17 cellular contexts compared by ENCODE assay signal in the genomic region with DNA sequence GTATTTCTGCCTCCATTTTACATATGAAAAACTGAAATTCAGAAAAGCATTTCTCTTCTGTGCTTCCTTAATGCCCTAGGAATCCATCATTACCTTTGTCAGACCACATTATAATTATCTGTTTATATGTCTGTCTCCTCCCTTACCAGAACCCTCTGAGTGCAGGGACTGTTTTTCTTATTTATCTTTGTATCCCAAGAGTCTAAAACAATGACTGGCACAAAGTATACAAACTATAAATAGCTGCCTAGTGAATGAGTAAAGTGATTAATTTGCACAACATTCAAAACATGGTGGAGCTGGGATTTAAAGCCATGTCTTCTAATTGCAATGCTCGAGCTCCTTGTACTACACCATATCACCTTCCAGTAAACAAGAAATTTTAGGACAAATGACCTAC. TPM values are rescaled to one million over a fixed set of nuclear protein-coding genes. Genes with fewer than 3 reads are reported as not detected.
A peak's percentile ranks its signal among the peaks of the same experiment; 100 is the strongest.
DNase-seq lines count a peak whose midpoint lies in the region; ATAC-seq and TF ChIP-seq lines count a peak whose summit lies in the region.
"Had no signal": no experiment of that assay in that cellular context is flagged by ENCODE, and none has a peak within 500 bp of the region (broad histone marks: within the 10 kb centered on the region; RNA-seq: fewer than 3 reads in every experiment).

No MANE protein-coding gene starts in this region.

- H3K36me3 Mint-ChIP-seq in MCF 10A (ENCODE audit: insufficient read depth, unreplicated experiment) = peaks cover 95% of the 10 kb centered on the region

- H3K4me1 ChIP-seq in breast epithelium = no peaks in the 10 kb centered on the region
- H3K4me1 ChIP-seq in Panc1 (ENCODE audit: control insufficient read depth, insufficient read depth, low read length) = no peaks in the 10 kb centered on the region
- no peaks in the 10 kb centered on the region for H3K4me1 ChIP-seq in smooth muscle cell (ENCODE audit: low read depth)

- in situ Hi-C loops in Panc1 (cut with HindIII; ENCODE audit: low pct_unique_long_range_greater_than_20kb, low sequenced_read_pairs) = no loop called here

- no peaks in the 10 kb centered on the region for H3K27me3 ChIP-seq in breast epithelium
- H3K27me3 ChIP-seq in Panc1 (ENCODE audit: control insufficient read depth, insufficient read depth, low read length) = no peaks in the 10 kb centered on the region
- H3K27me3 ChIP-seq in smooth muscle cell (ENCODE audit: low read depth) = no peaks in the 10 kb centered on the region

- H3K9me3 ChIP-seq in breast epithelium = no peaks in the 10 kb centered on the region
- H3K9me3 ChIP-seq in Panc1 (ENCODE audit: control insufficient read depth, insufficient read depth, low read depth, low read length) = no peaks in the 10 kb centered on the region
- no peaks in the 10 kb centered on the region for H3K9me3 ChIP-seq in smooth muscle cell (replicated peaks; ENCODE audit: low read depth)

- no peaks in the 10 kb centered on the region for H3K79me2 ChIP-seq in smooth muscle cell (ENCODE audit: low read depth)

- no peak overlapping the region for H3K4me3 Mint-ChIP-seq in MCF 10A (ENCODE audit: unreplicated experiment)

- H3K27me3 Mint-ChIP-seq in MCF 10A (ENCODE audit: insufficient read depth, unreplicated experiment) = no peaks in the 10 kb centered on the region

- CTCF ChIA-PET in MCF 10A (lab: Yijun Ruan, JAX) = interaction anchor here (0.6 to 1.1 kb wide), 5 partner anchors 11 to 288 kb away, joined by 3 to 7 read pairs (median 3); no protein-coding TSS in a partner anchor
- CTCF ChIA-PET in Panc1 (lab: Charles Lee) = no interaction called here

- no peak overlapping the region for H2AFZ ChIP-seq in smooth muscle cell (ENCODE audit: low read depth)

- H3K4me3 ChIP-seq in breast epithelium = no peak overlapping the region
- no peak overlapping the region for H3K4me3 ChIP-seq in Panc1 (ENCODE audit: low read depth in 2 of 2, low read length in 2 of 2)
- no peak overlapping the region for H3K4me3 ChIP-seq in fibroblast of pulmonary artery (replicated peaks; ENCODE audit: low read depth, low read length)
- no peak overlapping the region for H3K4me3 ChIP-seq in smooth muscle cell

- H3K36me3 ChIP-seq in breast epithelium (no peaks in the 10 kb centered on the region), Panc1 (ENCODE audit: control insufficient read depth, insufficient read depth, low read length) (peaks cover 28% of the 10 kb centered on the region), smooth muscle cell (ENCODE audit: low read depth) (peaks cover 11% of the 10 kb centered on the region)

- H4K20me1 ChIP-seq in smooth muscle cell (ENCODE audit: low read depth) = peaks cover 24% of the 10 kb centered on the region

- no peak overlapping the region for H3K4me2 ChIP-seq in smooth muscle cell

- H3K27ac Mint-ChIP-seq in MCF 10A (ENCODE audit: low read depth, unreplicated experiment) = peak overlapping the region; percentile 15

- no peak overlapping the region for H3K27ac ChIP-seq in breast epithelium
- no peak overlapping the region for H3K27ac ChIP-seq in Panc1 (ENCODE audit: low read length)
- H3K27ac ChIP-seq in smooth muscle cell (ENCODE audit: low read depth) = peak overlapping the region; percentile 49

- POLR2A ChIA-PET in MCF 10A (lab: Yijun Ruan, JAX) (interaction anchor here (0.6 kb wide), 1 partner anchor 12 kb away, joined by 3 read pairs; no protein-coding TSS in a partner anchor), Panc1 (lab: Charles Lee) (no interaction called here)

- no peaks in the 10 kb centered on the region for H3K9me3 Mint-ChIP-seq in MCF 10A (ENCODE audit: unreplicated experiment)

- WGBS in smooth muscle cell (ENCODE audit: low lambda C conversion rate) = 83% methylated on average over 1 of the region's 1 CpG

- DNase-seq in MCF 10A (ENCODE audit: unreplicated experiment) (no peak), breast epithelium (ENCODE audit: low spot score in 2 of 2) (no peak), Panc1 (ENCODE audit: low read depth, low spot score) (no peak), fibroblast of pulmonary artery (ENCODE audit: low read depth) (peak; percentile 37), smooth muscle cell (lab: John Stamatoyannopoulos, UW; ENCODE audit: unreplicated experiment) (no peak), kidney glomerular epithelial cell (lab: John Stamatoyannopoulos, UW) (no peak), DMS 273 (lab: John Stamatoyannopoulos, UW; ENCODE audit: unreplicated experiment) (no peak)
- DNase-seq: C1 segment of cervical spinal cord, DMS153, HCEC 1CT, KG1, MM.1S, NCI-H1417 treated with DMSO at 0.1 percent for 48 hours, NCI-H2029 treated with DMSO at 0.1 percent for 48 hours, NCI-H510A treated with DMSO at 0.1 percent for 48 hours had no signal

- H3K9ac ChIP-seq in smooth muscle cell (ENCODE audit: low read depth) = no peak overlapping the region

- no peak for TF ChIP-seq POLR2A in breast epithelium (IDR thresholded peaks at IDR 0.05)

- TF ChIP-seq CTCF in MCF 10A (IDR thresholded peaks at IDR 0.05; ENCODE audit: unreplicated experiment) (no peak), breast epithelium (IDR thresholded peaks at IDR 0.05) (no peak), Panc1 (IDR thresholded peaks at IDR 0.05) (no peak), fibroblast of pulmonary artery (IDR thresholded peaks at IDR 0.05; ENCODE audit: low read length, missing control alignments) (no peak), smooth muscle cell (IDR thresholded peaks at IDR 0.05; ENCODE audit: borderline replicate concordance, insufficient read depth, poor library complexity, severe bottlenecking) (no peak)

- H3K4me1 Mint-ChIP-seq in MCF 10A (ENCODE audit: insufficient read depth, unreplicated experiment) = no peaks in the 10 kb centered on the region

- BruUV-seq in MCF 10A (replicated peaks; lab: Mats Ljungman, UMichigan) = no TSS peak
- BruUV-seq in Panc1 (replicated peaks; lab: Mats Ljungman, UMichigan) = TSS peak; percentile 24

- intact Hi-C loops in MCF 10A (cut with micrococcal nuclease) = no loop called here
- intact Hi-C loops in breast epithelium (cut with DNase I; ENCODE audit: low total_unique reads) = no loop called here
- intact Hi-C loops in Panc1 (cut with micrococcal nuclease; ENCODE audit: unreplicated experiment) = no loop called here

- H3F3A ChIP-seq in smooth muscle cell (ENCODE audit: low read depth) = no peaks in the 10 kb centered on the region

- ATAC-seq in Panc1 (no peak), GM21381 (IDR thresholded peaks at IDR 0.05; ENCODE audit: unreplicated experiment) (no peak)

RNA-seq across cellular contexts. Expression of gene HK3, which starts 49.3 kb away (rescaled TPM):
- total RNA-seq in MCF 10A (2022) (not detected in 2 replicates), breast epithelium (1 to 10 TPM; 2.5 to 5.0 (median 4.3) TPM), Panc1 (2021; ENCODE audit: unreplicated experiment) (not detected), smooth muscle cell (0.49 TPM in 1 of 2 replicates, not detected in the other)
- polyA plus RNA-seq in Panc1 (2012; ENCODE audit: insufficient read length) = not detected
- not detected in 2 replicates for polyA plus RNA-seq in smooth muscle cell
- total RNA-seq: A172 had no signal

RNA-seq across cellular contexts. Expression of gene UIMC1, which starts 58.1 kb away (rescaled TPM):
- 79.3 and 96.3 TPM in 2 replicates for total RNA-seq in MCF 10A (2022)
- 10 to 100 TPM; 27.8 to 61.3 (median 53.1) TPM for total RNA-seq in breast epithelium
- 37.1 TPM for total RNA-seq in Panc1 (2021; ENCODE audit: unreplicated experiment)
- 19.6 TPM for polyA plus RNA-seq in Panc1 (2012; ENCODE audit: insufficient read length)
- 19.9 and 20.3 TPM in 2 replicates for total RNA-seq in smooth muscle cell
- polyA plus RNA-seq in smooth muscle cell = 9.6 and 12.1 TPM in 2 replicates
